ENCODE assay signal across 9 cellular contexts in the genomic region with DNA sequence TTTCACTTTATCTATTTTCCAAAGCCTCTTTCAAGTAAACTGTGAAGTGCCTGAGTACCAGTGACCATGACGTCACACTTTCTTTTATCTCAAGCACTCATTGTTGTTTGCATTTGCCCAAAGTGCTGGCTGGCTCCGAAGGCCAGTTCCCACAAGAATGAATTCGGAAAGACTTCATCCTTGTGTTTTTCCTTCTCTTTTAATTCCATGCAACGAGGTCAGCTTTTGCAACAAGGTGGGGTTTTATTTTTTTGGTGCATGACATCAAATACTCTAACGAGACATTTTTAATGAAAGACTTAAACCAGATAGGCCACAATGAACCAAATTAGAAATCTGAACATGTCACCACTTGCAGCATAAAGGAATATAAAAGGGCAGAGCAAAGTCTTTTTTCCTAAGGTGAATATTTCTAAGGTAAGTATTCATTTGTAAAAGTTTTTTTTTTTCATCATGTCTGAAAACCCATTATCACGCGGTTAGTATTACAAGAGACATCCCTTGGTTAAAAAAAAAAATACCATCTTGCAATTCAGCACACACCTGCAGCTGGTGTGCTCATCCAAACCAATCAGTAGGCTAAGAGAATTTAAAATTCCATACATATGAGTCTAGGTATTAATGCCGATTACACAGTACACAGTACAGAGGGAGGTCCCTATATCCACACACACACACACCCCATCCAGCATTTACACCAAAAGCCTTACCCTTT. TPM values are rescaled to one million over a fixed set of nuclear protein-coding genes. Genes with fewer than 3 reads are reported as not detected.
DNase-seq lines count a peak whose midpoint lies in the region; ATAC-seq, FAIRE-seq and TF ChIP-seq lines count a peak whose summit lies in the region.
"Had no signal": no experiment of that assay in that cellular context is flagged by ENCODE, and none has a peak within 500 bp of the region (broad histone marks: within the 10 kb centered on the region; RNA-seq: fewer than 3 reads in every experiment).

No MANE protein-coding gene starts in this region.

- no peak for FAIRE-seq in H1 (lab: Jason Lieb, UNC)

- H4K8ac ChIP-seq in H1 (ENCODE audit: extremely low read depth, insufficient read depth, low read length) = no peak overlapping the region

- intact Hi-C loops in PC-3 (cut with micrococcal nuclease) = loop anchor here (5.0 kb wide), 1 partner anchor 72 kb away; no protein-coding TSS in a partner anchor

- peak overlapping the region; percentile 94 for H3K27ac Mint-ChIP-seq in activated naive CD4-positive, alpha-beta T cell treated with anti-CD3 and anti-CD28 coated beads, Interleukin-2, amount 50 U/mL, for 24 hours

- peak overlapping the region; percentile 94 for H3K4me3 Mint-ChIP-seq in activated naive CD4-positive, alpha-beta T cell treated with anti-CD3 and anti-CD28 coated beads, Interleukin-2, amount 50 U/mL, for 24 hours

- no peak overlapping the region for H2BK12ac ChIP-seq in H1 (ENCODE audit: low read depth, low read length)

- peak; percentile 27 for ATAC-seq in PC-3
- no peak for ATAC-seq in GM19455 (IDR thresholded peaks at IDR 0.05; ENCODE audit: unreplicated experiment)
- ATAC-seq: body of pancreas had no signal

- no peaks in the 10 kb centered on the region for H3K27me3 ChIP-seq in PC-3 (ENCODE audit: low read length)
- H3K27me3 ChIP-seq in H1 (replicated peaks in 1 of 4; ENCODE audit: control insufficient read depth in 3 of 4, extremely low read depth in 1 of 4, insufficient read depth in 3 of 4, low read length in 3 of 4) = peaks cover 0 to 11% (median 3%) of the 10 kb centered on the region in 4 experiments; a peak in 4 of 7 replicates
- no peaks in the 10 kb centered on the region for H3K27me3 ChIP-seq in neural cell (ENCODE audit: insufficient read depth, low read depth, low read length)
- H3K27me3 ChIP-seq: body of pancreas had no signal

- H2BK5ac ChIP-seq in H1 (ENCODE audit: low read depth, low read length) = no peak overlapping the region

- H3K9ac ChIP-seq in PC-3 (ENCODE audit: low read length) (peak overlapping the region; percentile 76; the same call in 1 of the 2 replicates), H1 (replicated peaks in 1 of 4; ENCODE audit: extremely low read depth in 1 of 4, low read depth in 3 of 4, low read length in 3 of 4) (peak overlapping the region in 2 of 4 experiments; percentile 69 to 81; a peak in 1 of 7 replicates), neural cell (ENCODE audit: low read length) (peak overlapping the region; percentile 98)

- H4K20me1 ChIP-seq in PC-3 (ENCODE audit: low read length) (peaks cover 39% of the 10 kb centered on the region), H1 (replicated peaks in 1 of 2; ENCODE audit: control insufficient read depth in 1 of 2, insufficient read depth in 2 of 2, low read length in 2 of 2) (peaks cover 6 to 15% of the 10 kb centered on the region in 2 experiments), neural cell (ENCODE audit: insufficient read depth) (no peaks in the 10 kb centered on the region)

- no peak overlapping the region for H2BK120ac ChIP-seq in H1 (replicated peaks; ENCODE audit: low read depth, low read length)

- TF ChIP-seq CTCF in PC-3 (conservative IDR thresholded peaks at IDR 0.05; ENCODE audit: low read depth, low read length) (no peak), H1 (IDR thresholded peaks at IDR 0.05; ENCODE audit: control extremely low read depth in 1 of 3, insufficient read depth in 1 of 3, low read depth in 1 of 3, low read length in 3 of 3) (no peak), neural cell (IDR thresholded peaks at IDR 0.05; ENCODE audit: poor library complexity, severe bottlenecking) (no peak)

- no peak overlapping the region for H4K91ac ChIP-seq in H1 (replicated peaks; ENCODE audit: insufficient read length, low read length)

- no peak for TF ChIP-seq POLR2A in H1 (IDR thresholded peaks at IDR 0.05; ENCODE audit: control extremely low read depth in 1 of 2, low read depth in 2 of 2, low read length in 2 of 2)

- TF ChIP-seq RAD21 in H1 (IDR thresholded peaks at IDR 0.05 in 1 of 2, conservative IDR thresholded peaks at IDR 0.05 in 1 of 2; ENCODE audit: low read depth in 2 of 2, low read length in 2 of 2) (no peak), neural cell (conservative IDR thresholded peaks at IDR 0.05) (no peak)

- CTCF ChIA-PET in PC-3 (lab: Charles Lee) = no interaction called here
- CTCF ChIA-PET in H1 (lab: Charles Lee; ENCODE audit: partially characterized antibody) = interaction anchor here (1.0 to 1.6 kb wide), 2 partner anchors 205 to 228 kb away, joined by 3 to 5 read pairs; no protein-coding TSS in a partner anchor

- H3K9me3 ChIP-seq in PC-3 (ENCODE audit: low read length) (no peaks in the 10 kb centered on the region), H1 (ENCODE audit: insufficient read depth in 2 of 2, low read depth in 1 of 2, low read length in 1 of 2) (no peaks in the 10 kb centered on the region), neural cell (ENCODE audit: low read length) (no peaks in the 10 kb centered on the region)
- H3K9me3 ChIP-seq: body of pancreas had no signal

- H3K27ac ChIP-seq in PC-3 (ENCODE audit: low read length) (no peak overlapping the region), H1 (ENCODE audit: low read depth, low read length) (no peak overlapping the region), neural cell (ENCODE audit: low read length) (peak overlapping the region; percentile 86)

- H3K36me3 ChIP-seq in PC-3 (ENCODE audit: low read depth, low read length) (no peaks in the 10 kb centered on the region), H1 (ENCODE audit: control insufficient read depth in 2 of 4, insufficient read depth in 4 of 4, low read length in 3 of 4) (no peaks in the 10 kb centered on the region), neural cell (ENCODE audit: insufficient read depth, low read length) (no peaks in the 10 kb centered on the region)

- H3K18ac ChIP-seq in H1 (ENCODE audit: extremely low read depth, low read length) = no peak overlapping the region

- no peak overlapping the region for H2BK20ac ChIP-seq in H1 (ENCODE audit: low read length)

- no peak overlapping the region for H2AFZ ChIP-seq in PC-3 (ENCODE audit: low read length)
- no peak overlapping the region for H2AFZ ChIP-seq in H1 (ENCODE audit: low read length)
- peak overlapping the region; percentile 17 for H2AFZ ChIP-seq in neural cell (ENCODE audit: low read depth, low read length)

- H3K4me1 Mint-ChIP-seq in activated naive CD4-positive, alpha-beta T cell treated with anti-CD3 and anti-CD28 coated beads, Interleukin-2, amount 50 U/mL, for 24 hours = peaks cover 60% of the 10 kb centered on the region

- no peak overlapping the region for H4K5ac ChIP-seq in H1 (ENCODE audit: insufficient read length, low read depth, low read length)

- H3K23ac ChIP-seq in H1 (ENCODE audit: insufficient read length) = no peak overlapping the region

- H3K79me2 ChIP-seq in PC-3 (ENCODE audit: low read length) = peaks cover 57% of the 10 kb centered on the region
- peaks cover 0 to 48% of the 10 kb centered on the region in 2 experiments; a peak in 3 of 4 replicates for H3K79me2 ChIP-seq in H1 (ENCODE audit: control insufficient read depth in 1 of 2, insufficient read depth in 2 of 2, low read length in 2 of 2)
- H3K79me2 ChIP-seq in neural cell (replicated peaks; ENCODE audit: insufficient read depth, low read length) = peaks cover 55% of the 10 kb centered on the region

- no peak overlapping the region for H3K14ac ChIP-seq in H1 (ENCODE audit: insufficient read length)

- POLR2A ChIA-PET in PC-3 (lab: Charles Lee; ENCODE audit: unreplicated experiment) = no interaction called here
- POLR2A ChIA-PET in H1 (lab: Charles Lee; ENCODE audit: partially characterized antibody) = no interaction called here

- no peaks in the 10 kb centered on the region for H3K9me3 Mint-ChIP-seq in activated naive CD4-positive, alpha-beta T cell treated with anti-CD3 and anti-CD28 coated beads, Interleukin-2, amount 50 U/mL, for 24 hours

- no peak for DNase-seq in activated naive CD4-positive, alpha-beta T cell treated with Interleukin-2 at 50 U/mL for 16 hours
- DNase-seq in PC-3 (peak; percentile 49), H1 (ENCODE audit: low read depth in 1 of 2, low spot score in 2 of 2) (no peak), SIG-M5 (lab: John Stamatoyannopoulos, UW) (no peak)
- no peak for DNase-seq in effector CD4-positive, alpha-beta T cell

- H3K4me1 ChIP-seq in PC-3 (ENCODE audit: insufficient read depth, low read length) (peaks cover 14% of the 10 kb centered on the region), H1 (replicated peaks in 1 of 4; ENCODE audit: control insufficient read depth in 3 of 4, insufficient read depth in 4 of 4, low read length in 3 of 4) (peaks cover 0 to 12% (median 3%) of the 10 kb centered on the region in 4 experiments; a peak in 5 of 7 replicates)

- H3K4ac ChIP-seq in H1 (replicated peaks; ENCODE audit: insufficient read length, low read depth, low read length) = no peak overlapping the region

- H3K36me3 Mint-ChIP-seq in activated naive CD4-positive, alpha-beta T cell treated with anti-CD3 and anti-CD28 coated beads, Interleukin-2, amount 50 U/mL, for 24 hours = peaks cover 4% of the 10 kb centered on the region

- no peak overlapping the region for H2AK5ac ChIP-seq in H1 (ENCODE audit: low read depth, low read length)

- H2BK15ac ChIP-seq in H1 (ENCODE audit: low read length) = no peak overlapping the region

- whole genome bisulfite sequencing in H1 (ENCODE audit: extremely low coverage in 1 of 2, insufficient coverage in 1 of 2, insufficient read length in 1 of 2, insufficient replicate concordance in 2 of 2, low coverage in 1 of 2, low lambda C conversion rate in 2 of 2, missing lambda C conversion rate in 1 of 2), 2 experiments = 20% methylated on average over 8 of the region's 8 CpGs; no CpG with 5 or more reads in 1 of the 2 experiments

- TF ChIP-seq EP300 in H1 (IDR thresholded peaks at IDR 0.05; ENCODE audit: borderline replicate concordance in 1 of 2, low read depth in 2 of 2, low read length in 2 of 2) = no peak
- no peak for TF ChIP-seq EP300 in neural cell (conservative IDR thresholded peaks at IDR 0.05; ENCODE audit: poor library complexity, severe bottlenecking)

- peak overlapping the region; percentile 84 for H3K4me2 ChIP-seq in PC-3 (ENCODE audit: low read length)
- peak overlapping the region; percentile 93 to 95 for H3K4me2 ChIP-seq in H1 (ENCODE audit: insufficient read depth in 1 of 2, low read depth in 2 of 2, low read length in 2 of 2)
- H3K4me2 ChIP-seq in neural cell (ENCODE audit: low read length) = peak overlapping the region; percentile 98

- H3F3A ChIP-seq in PC-3 (ENCODE audit: low read length, unreplicated experiment) (no peaks in the 10 kb centered on the region), neural cell (ENCODE audit: insufficient read depth, low read length, poor library complexity, severe bottlenecking) (no peaks in the 10 kb centered on the region)

- H3K23me2 ChIP-seq in H1 (ENCODE audit: low read depth, low read length) = peaks cover 22% of the 10 kb centered on the region

- peaks cover 3% of the 10 kb centered on the region for H3K79me1 ChIP-seq in H1 (ENCODE audit: low read depth, low read length)

- H3K27me3 Mint-ChIP-seq in activated naive CD4-positive, alpha-beta T cell treated with anti-CD3 and anti-CD28 coated beads, Interleukin-2, amount 50 U/mL, for 24 hours = no peaks in the 10 kb centered on the region

- no peak overlapping the region for H3K56ac ChIP-seq in H1 (replicated peaks; ENCODE audit: insufficient read length, low read depth, low read length)

- H3K4me3 ChIP-seq in PC-3 (ENCODE audit: low read length) = peak overlapping the region; percentile 98
- H3K4me3 ChIP-seq in H1 (ENCODE audit: extremely low read depth in 1 of 4, insufficient read depth in 2 of 4, low read depth in 3 of 4, low read length in 4 of 4) = peak overlapping the region; percentile 68 to 91 (median 81)
- H3K4me3 ChIP-seq in neural cell (ENCODE audit: low read length) = peak overlapping the region; percentile 99

- BruUV-seq in PC-3 (replicated peaks; lab: Mats Ljungman, UMichigan) = no TSS peak

- H3K9me2 ChIP-seq in PC-3 (replicated peaks; ENCODE audit: low read length) = no peaks in the 10 kb centered on the region
- H3K9me2 ChIP-seq in neural cell (ENCODE audit: insufficient read depth, low read length) = no peaks in the 10 kb centered on the region

RNA-seq across cellular contexts. Expression of gene ARL4C, which starts 2.4 kb away (rescaled TPM):
- total RNA-seq in PC-3 (2014; rRNA removed) = 19.9 and 21.7 TPM in 2 replicates
- total RNA-seq in H1 (2021; fragmentation: NEBNext Ultra II Directional; extraction: Animal tissue kit (Norgen Biotek cat#: 25700)) = 15.9 and 16.9 TPM in 2 replicates
- polyA plus RNA-seq in H1 (2011; rRNA removed) (7.0 and 7.7 TPM in 2 replicates), neural cell (20.3 and 21.6 TPM in 2 replicates)
- polyA plus RNA-seq in H1 (2011; cell fraction: cytosol; rRNA removed) = 10.0 TPM
- 7.0 TPM for polyA plus RNA-seq in H1 (2011; cell fraction: nucleus; rRNA removed)
- polyA plus RNA-seq in H1 (2012, experiment 1 of 2) = 11.6 to 14.4 TPM (median 12.9 TPM) in 4 replicates
- 7.3 TPM for polyA plus RNA-seq in H1 (2012, experiment 2 of 2)
- polyA plus RNA-seq in H1 (2013, experiment 1 of 2) = 7.6 TPM
- 7.8 TPM for polyA plus RNA-seq in H1 (2013, experiment 2 of 2)
- polyA minus RNA-seq in H1 (2011; rRNA and poly(A)+ RNA removed) = 8.1 and 8.3 TPM in 2 replicates
- polyA minus RNA-seq in H1 (2011; cell fraction: cytosol; rRNA and poly(A)+ RNA removed) = 11.0 TPM
- 12.7 TPM for polyA minus RNA-seq in H1 (2011; cell fraction: nucleus; rRNA and poly(A)+ RNA removed)
- polyA minus RNA-seq in neural cell = 42.6 and 44.6 TPM in 2 replicates
